Comparison of ENCODE assay signal across 14 cellular contexts in genomic region chr9:131485206-131485605, GRCh38. TPM values are rescaled to one million over a fixed set of nuclear protein-coding genes. Genes with fewer than 3 reads are reported as not detected.
DNase-seq lines count a peak whose midpoint lies in the region; ATAC-seq and TF ChIP-seq lines count a peak whose summit lies in the region.
"Had no signal": no experiment of that assay in that cellular context is flagged by ENCODE, and none has a peak within 500 bp of the region (broad histone marks: within the 10 kb centered on the region; RNA-seq: fewer than 3 reads in every experiment).

No MANE protein-coding gene starts in this region.

- H4K20me1 ChIP-seq in BLaER1 (peaks cover 100% of the 10 kb centered on the region), osteoblast (ENCODE audit: insufficient read depth, low read length) (peaks cover 40% of the 10 kb centered on the region)
- H4K20me1 ChIP-seq in BLaER1 treated with 17β-estradiol and CSF1 and Interleukin-3, amounts not matched to agents 10 nM and 100 nM, result peaks cover 87 to 100% (median 99%) of the 10 kb centered on the region in 11 experiments; a peak in 21 of 22 replicates

- WGBS in gastroesophageal sphincter (ENCODE audit: low coverage in 1 of 2), 2 donors, result 86% methylated on average over 6 of the region's 12 CpGs; no CpG with 5 or more reads in 1 of the 2 donors

- H3K79me2 ChIP-seq in osteoblast (ENCODE audit: insufficient read depth, low read length), result peaks cover 25% of the 10 kb centered on the region

- TF ChIP-seq EP300 in gastroesophageal sphincter (IDR thresholded peaks at IDR 0.05), result no peak

- H3K9me3 ChIP-seq in BLaER1 (no peaks in the 10 kb centered on the region), gastroesophageal sphincter (no peaks in the 10 kb centered on the region), osteoblast (ENCODE audit: low read depth, low read length) (no peaks in the 10 kb centered on the region)
- no peaks in the 10 kb centered on the region for H3K9me3 ChIP-seq in BLaER1 treated with 17β-estradiol and CSF1 and Interleukin-3, amounts not matched to agents 10 nM and 100 nM (replicated peaks in 1 of 11)

- peak overlapping the region; percentile 67 for H3K4me2 ChIP-seq in BLaER1
- peak overlapping the region in 7 of 11 experiments; percentile 12 to 70 (median 54); a peak in 8 of 22 replicates for H3K4me2 ChIP-seq in BLaER1 treated with 17β-estradiol and CSF1 and Interleukin-3, amounts not matched to agents 10 nM and 100 nM
- H3K4me2 ChIP-seq in osteoblast (ENCODE audit: insufficient read depth, low read length), result no peak overlapping the region
- H3K4me2 ChIP-seq: KMS-11 had no signal

- H3K27ac ChIP-seq in BLaER1 (0 out of 2 replicates have a peak overlapping the region, but pooled peaks have one; percentile 13), gastroesophageal sphincter (peak overlapping the region; percentile 79 to 89 (median 84)), osteoblast (ENCODE audit: low read depth, low read length) (no peak overlapping the region), caudate nucleus (ENCODE audit: low read depth, low read length) (no peak overlapping the region)
- H3K27ac ChIP-seq in BLaER1 treated with 17β-estradiol and CSF1 and Interleukin-3, amounts not matched to agents 10 nM and 100 nM, result 0 out of 22 replicates have a peak overlapping the region, but pooled peaks of 2 of the 11 experiments have one; percentile 17 to 18
- H3K27ac ChIP-seq: KMS-11 had no signal

- no peak overlapping the region for H2AFZ ChIP-seq in osteoblast (ENCODE audit: low read length)

- no peak overlapping the region for H3K4me3 ChIP-seq in BLaER1
- H3K4me3 ChIP-seq in BLaER1 treated with 17β-estradiol and CSF1 and Interleukin-3, amounts not matched to agents 10 nM and 100 nM, result no peak overlapping the region
- no peak overlapping the region for H3K4me3 ChIP-seq in gastroesophageal sphincter
- H3K4me3 ChIP-seq in osteoblast (ENCODE audit: insufficient read depth, low read length), result no peak overlapping the region

- H3K9ac ChIP-seq in BLaER1, result peak overlapping the region; percentile 60; the same call in 1 of the 2 replicates
- peak overlapping the region in 7 of 11 experiments; percentile 5 to 42 (median 11); a peak in 5 of 22 replicates for H3K9ac ChIP-seq in BLaER1 treated with 17β-estradiol and CSF1 and Interleukin-3, amounts not matched to agents 10 nM and 100 nM
- H3K9ac ChIP-seq: KMS-11 had no signal

- ATAC-seq in gastroesophageal sphincter (no peak), GM18505 (IDR thresholded peaks at IDR 0.05; ENCODE audit: unreplicated experiment) (no peak)
- ATAC-seq: PC-3 had no signal

- peaks cover 49% of the 10 kb centered on the region for H3K4me1 ChIP-seq in BLaER1
- peaks cover 0 to 59% (median 47%) of the 10 kb centered on the region in 10 experiments; a peak in 15 of 20 replicates for H3K4me1 ChIP-seq in BLaER1 treated with 17β-estradiol and CSF1 and Interleukin-3, amounts not matched to agents 10 nM and 100 nM
- H3K4me1 ChIP-seq in gastroesophageal sphincter, result peaks cover 4 to 65% (median 15%) of the 10 kb centered on the region in 3 donors
- H3K4me1 ChIP-seq in osteoblast (ENCODE audit: insufficient read depth, low read length), result no peaks in the 10 kb centered on the region

- peaks cover 100% of the 10 kb centered on the region for H3K36me3 ChIP-seq in BLaER1
- H3K36me3 ChIP-seq in BLaER1 treated with 17β-estradiol and CSF1 and Interleukin-3, amounts not matched to agents 10 nM and 100 nM, result peaks cover 100% of the 10 kb centered on the region in 11 experiments
- peaks cover 0 to 97% of the 10 kb centered on the region in 2 donors for H3K36me3 ChIP-seq in gastroesophageal sphincter
- peaks cover 92% of the 10 kb centered on the region for H3K36me3 ChIP-seq in osteoblast (ENCODE audit: insufficient read depth, low read length)

- peak; percentile 72 for DNase-seq in osteoblast (ENCODE audit: insufficient read length, low spot score, missing footprints)
- no peak for DNase-seq in SHP77 treated with DMSO at 0.1 percent for 48 hours (lab: John Stamatoyannopoulos, UW)
- no peak for DNase-seq in caudate nucleus (lab: John Stamatoyannopoulos, UW)
- DNase-seq: CD4-positive, alpha-beta T cell; HFFc6; NCI-H1092; NCI-H2081 treated with DMSO at 0.1 percent for 48 hours; NCI-H82; PC-3 had no signal

- H3K27me3 ChIP-seq in BLaER1, result no peaks in the 10 kb centered on the region
- no peaks in the 10 kb centered on the region for H3K27me3 ChIP-seq in BLaER1 treated with 17β-estradiol and CSF1 and Interleukin-3, amounts not matched to agents 10 nM and 100 nM
- H3K27me3 ChIP-seq in gastroesophageal sphincter, result no peaks in the 10 kb centered on the region
- no peaks in the 10 kb centered on the region for H3K27me3 ChIP-seq in osteoblast (ENCODE audit: insufficient read depth, low read length)

- no peak for TF ChIP-seq CTCF in gastroesophageal sphincter (IDR thresholded peaks at IDR 0.05)
- no peak for TF ChIP-seq CTCF in osteoblast (IDR thresholded peaks at IDR 0.05; ENCODE audit: extremely low read depth, low read depth, low read length)

- TF ChIP-seq POLR2A in gastroesophageal sphincter (IDR thresholded peaks at IDR 0.05), result no peak
- no peak for TF ChIP-seq POLR2A in GM18505 (IDR thresholded peaks at IDR 0.05; ENCODE audit: borderline replicate concordance, extremely low read depth, insufficient read depth, insufficient read length)

RNA-seq across cellular contexts. Expression of gene POMT1, which starts 17.5 kb away (rescaled TPM):
- total RNA-seq in gastroesophageal sphincter, result 10 to 100 TPM; 19.9 to 39.7 (median 26.6) TPM
- 32.6 and 33.9 TPM in 2 replicates for total RNA-seq in osteoblast

RNA-seq across cellular contexts. Expression of gene UCK1, which starts 45.9 kb away (rescaled TPM):
- total RNA-seq in gastroesophageal sphincter (100 to 1,000 TPM in 1 of 4 donors, 10 to 100 TPM in 3; 46.8 to 125 (median 51.4) TPM), osteoblast (19.5 and 22.4 TPM in 2 replicates)

Comparison
In these comparisons a context has a peak if more than half of its experiments do, and no peak if none do; other contexts are left out.
1. H3K27ac ChIP-seq: peak in BLaER1 (single experiment) and gastroesophageal sphincter (4 of 4); none in osteoblast (single experiment) and caudate nucleus (single experiment).